In the genomic region with DNA sequence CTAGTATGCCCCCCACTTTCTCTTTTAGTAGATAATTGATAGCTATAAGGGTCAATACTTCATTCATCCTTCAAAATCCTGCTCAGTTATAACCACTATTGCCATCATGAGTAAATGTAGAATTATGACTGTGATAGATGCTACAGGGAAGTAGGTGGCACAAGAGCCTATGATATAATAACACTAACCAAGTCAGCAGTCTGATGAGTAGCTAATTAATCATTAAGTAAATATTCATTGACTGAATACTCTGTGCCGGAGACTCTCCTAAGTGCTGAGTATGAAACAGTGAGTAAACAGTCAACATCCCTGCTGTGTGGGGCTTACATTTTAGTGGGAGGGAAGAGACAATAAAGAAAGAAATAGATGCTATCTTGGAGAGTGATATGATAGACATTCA, we compare ENCODE assay signal across 26 cellular contexts.
DNase-seq lines count a peak whose midpoint lies in the region; ATAC-seq, FAIRE-seq and TF ChIP-seq lines count a peak whose summit lies in the region.
"Had no signal": no experiment of that assay in that cellular context is flagged by ENCODE, and none has a peak within 500 bp of the region (broad histone marks: within the 10 kb centered on the region; RNA-seq: fewer than 3 reads in every experiment).

No MANE protein-coding gene starts in this region.

- H3F3A ChIP-seq in PC-9 (ENCODE audit: insufficient read depth, low read depth) = peaks cover 5% of the 10 kb centered on the region; the same call in 1 of the 2 replicates

- FAIRE-seq in bronchial epithelial cell (lab: Jason Lieb, UNC) = no peak
- FAIRE-seq: GM12892, GM18507, HTR-8/SVneo, RCC 7860 had no signal

- no peaks in the 10 kb centered on the region; the same call in 1 of the 2 replicates for H3K9me2 ChIP-seq in PC-9 (ENCODE audit: insufficient read depth)

- H3K4me3 ChIP-seq in PC-9 = no peak overlapping the region
- H3K4me3 ChIP-seq in bronchial epithelial cell (ENCODE audit: low read depth, low read length) = no peak overlapping the region
- H3K4me3 ChIP-seq: GM23248 had no signal

- ATAC-seq in activated CD4-positive, CD25-positive, alpha-beta regulatory T cell treated with anti-CD3 and anti-CD28 coated beads, Interleukin-2, amount 50 U/mL, for 24 hours = no peak
- ATAC-seq: T-helper 17 cell had no signal

- no peak overlapping the region; the same call in 1 of the 2 replicates for H2AFZ ChIP-seq in PC-9
- H2AFZ ChIP-seq: GM23248 had no signal

- H3K36me3 ChIP-seq in PC-9 (ENCODE audit: low read depth) (no peaks in the 10 kb centered on the region), bronchial epithelial cell (ENCODE audit: control insufficient read depth, insufficient read depth, low read length) (no peaks in the 10 kb centered on the region)
- H3K36me3 ChIP-seq: BE2C had no signal

- BruUV-seq in PC-9 (replicated peaks; lab: Mats Ljungman, UMichigan) = no TSS peak

- CTCF ChIA-PET in PC-9 (lab: Charles Lee) = no interaction called here

- POLR2A ChIA-PET in PC-9 (lab: Charles Lee; ENCODE audit: unreplicated experiment) = no interaction called here

- DNase-seq in HT1080 (ENCODE audit: low read depth) (peak; percentile 32), PC-9 (peak in 1 of 2 experiments; percentile 41), bronchial epithelial cell (ENCODE audit: low read depth) (peak; percentile 94), kidney tubule cell (ENCODE audit: low spot score) (peak; percentile 66), NAMALWA (ENCODE audit: low spot score) (no peak)
- no peak for DNase-seq in effector CD4-positive, alpha-beta T cell
- DNase-seq: BE2C, DMS79 treated with DMSO at 0.1 percent for 48 hours, GM23248, H9, HFFc6, KG1, NCI-H1694, NCI-H2081, NCI-H2171, NCI-H345, NCI-H526, SHP77, SW 1271, T-helper 17 cell had no signal

- no peaks in the 10 kb centered on the region for H4K20me1 ChIP-seq in PC-9 (ENCODE audit: insufficient read depth)

- no peak overlapping the region for H3K27ac ChIP-seq in PC-9
- H3K27ac ChIP-seq: GM23248, HL-60 had no signal

- TF ChIP-seq CTCF in PC-9 (conservative IDR thresholded peaks at IDR 0.05) (no peak), bronchial epithelial cell (IDR thresholded peaks at IDR 0.05; ENCODE audit: insufficient read depth, low read length, severe bottlenecking) (peak; percentile 6)

- H3K9me3 ChIP-seq in PC-9 (ENCODE audit: insufficient read depth, low read depth) = no peaks in the 10 kb centered on the region
- H3K9me3 ChIP-seq: BE2C had no signal

- no peaks in the 10 kb centered on the region for H3K79me2 ChIP-seq in PC-9 (ENCODE audit: low read depth)

- 0 out of 2 replicates have a peak overlapping the region, but pooled peaks have one; percentile 13 for H3K4me2 ChIP-seq in PC-9

- peaks cover 8% of the 10 kb centered on the region for H3K4me1 ChIP-seq in PC-9 (replicated peaks; ENCODE audit: insufficient read depth)
- H3K4me1 ChIP-seq: BE2C had no signal

- H3K27me3 ChIP-seq in PC-9 (ENCODE audit: insufficient read depth, low read depth) (no peaks in the 10 kb centered on the region), bronchial epithelial cell (ENCODE audit: control insufficient read depth, insufficient read depth, low read length) (no peaks in the 10 kb centered on the region)
- H3K27me3 ChIP-seq: BE2C had no signal

- intact Hi-C loops in PC-9 (cut with micrococcal nuclease; ENCODE audit: unreplicated experiment) = no loop called here

Comparison
In these comparisons a context has a peak if more than half of its experiments do, and no peak if none do; other contexts are left out.
1. DNase-seq: peak in HT1080 (single experiment), bronchial epithelial cell (single experiment) and kidney tubule cell (single experiment); none in NAMALWA (single experiment) and effector CD4-positive, alpha-beta T cell (single experiment).